ENCODE assay signal across 26 cellular contexts in genomic region chr12:51598156-51598555, GRCh38. TPM values are rescaled to one million over a fixed set of nuclear protein-coding genes. Genes with fewer than 3 reads are reported as not detected.
DNase-seq lines count a peak whose midpoint lies in the region; ATAC-seq, FAIRE-seq and TF ChIP-seq lines count a peak whose summit lies in the region.
"Had no signal": no experiment of that assay in that cellular context is flagged by ENCODE, and none has a peak within 500 bp of the region (broad histone marks: within the 10 kb centered on the region; RNA-seq: fewer than 3 reads in every experiment).

No MANE protein-coding gene starts in this region.

- H3K9me3 Mint-ChIP-seq in activated CD4-positive, alpha-beta T cell treated with anti-CD3 and anti-CD28 coated beads, Interleukin-2, amount 10 ng/mL, durations not matched to agents 7 days and 5 days = no peaks in the 10 kb centered on the region
- H3K9me3 Mint-ChIP-seq in activated CD8-positive, alpha-beta memory T cell treated with anti-CD3 and anti-CD28 coated beads, Interleukin-2, amount 10 ng/mL, durations not matched to agents 7 days and 5 days (ENCODE audit: low read depth) = no peaks in the 10 kb centered on the region
- H3K9me3 Mint-ChIP-seq: CD4-positive, alpha-beta memory T cell; CD8-positive, alpha-beta memory T cell had no signal

- peak; percentile 81 for FAIRE-seq in H54 (lab: Jason Lieb, UNC)
- FAIRE-seq: A204.1, G401.6, GM12891, GM19239 had no signal

- TF ChIP-seq RAD21 in Ishikawa (IDR thresholded peaks at IDR 0.05; ENCODE audit: low read depth) = no peak

- no peak for TF ChIP-seq EP300 in Ishikawa (IDR thresholded peaks at IDR 0.05; ENCODE audit: borderline replicate concordance)

- H3K27ac Mint-ChIP-seq in activated CD4-positive, alpha-beta T cell treated with anti-CD3 and anti-CD28 coated beads, Interleukin-2, amount 10 ng/mL, durations not matched to agents 7 days and 5 days = no peak overlapping the region
- H3K27ac Mint-ChIP-seq in activated CD8-positive, alpha-beta memory T cell treated with anti-CD3 and anti-CD28 coated beads, Interleukin-2, amount 10 ng/mL, durations not matched to agents 7 days and 5 days = no peak overlapping the region
- H3K27ac Mint-ChIP-seq: CD14-positive monocyte; CD4-positive, alpha-beta memory T cell; CD4-positive, CD25-positive, alpha-beta regulatory T cell; CD8-positive, alpha-beta memory T cell had no signal

- TF ChIP-seq POLR2A in H54 (IDR thresholded peaks at IDR 0.05; ENCODE audit: low read depth, low read length) = no peak

- in situ Hi-C loops in G401 (cut with HindIII; ENCODE audit: low sequenced_read_pairs) = no loop called here

- H3K4me3 Mint-ChIP-seq in activated CD4-positive, alpha-beta T cell treated with anti-CD3 and anti-CD28 coated beads, Interleukin-2, amount 10 ng/mL, durations not matched to agents 7 days and 5 days = no peak overlapping the region
- no peak overlapping the region for H3K4me3 Mint-ChIP-seq in activated CD8-positive, alpha-beta memory T cell treated with anti-CD3 and anti-CD28 coated beads, Interleukin-2, amount 10 ng/mL, durations not matched to agents 7 days and 5 days
- H3K4me3 Mint-ChIP-seq: CD4-positive, alpha-beta memory T cell; CD4-positive, CD25-positive, alpha-beta regulatory T cell; CD8-positive, alpha-beta memory T cell had no signal

- POLR2A ChIA-PET in activated CD4-positive, alpha-beta T cell treated with anti-CD3 and anti-CD28 coated beads, Interleukin-2, amount 10 ng/mL, durations not matched to agents 7 days and 5 days (lab: Charles Lee) = no interaction called here

- H3K4me1 Mint-ChIP-seq in activated CD4-positive, alpha-beta T cell treated with anti-CD3 and anti-CD28 coated beads, Interleukin-2, amount 10 ng/mL, durations not matched to agents 7 days and 5 days = no peaks in the 10 kb centered on the region
- no peaks in the 10 kb centered on the region for H3K4me1 Mint-ChIP-seq in activated CD8-positive, alpha-beta memory T cell treated with anti-CD3 and anti-CD28 coated beads, Interleukin-2, amount 10 ng/mL, durations not matched to agents 7 days and 5 days
- H3K4me1 Mint-ChIP-seq: CD14-positive monocyte; CD8-positive, alpha-beta memory T cell had no signal

- no peak for ATAC-seq in activated CD8-positive, alpha-beta memory T cell treated with anti-CD3 and anti-CD28 coated beads, Interleukin-2, amount 10 ng/mL, durations not matched to agents 7 days and 5 days

- H3K27me3 Mint-ChIP-seq in activated CD4-positive, alpha-beta T cell treated with anti-CD3 and anti-CD28 coated beads, Interleukin-2, amount 10 ng/mL, durations not matched to agents 7 days and 5 days = peaks cover 57% of the 10 kb centered on the region
- peaks cover 54% of the 10 kb centered on the region for H3K27me3 Mint-ChIP-seq in activated CD8-positive, alpha-beta memory T cell treated with anti-CD3 and anti-CD28 coated beads, Interleukin-2, amount 10 ng/mL, durations not matched to agents 7 days and 5 days

- no peaks in the 10 kb centered on the region for H3K36me3 Mint-ChIP-seq in activated CD4-positive, alpha-beta T cell treated with anti-CD3 and anti-CD28 coated beads, Interleukin-2, amount 10 ng/mL, durations not matched to agents 7 days and 5 days (ENCODE audit: low read depth)
- H3K36me3 Mint-ChIP-seq in activated CD8-positive, alpha-beta memory T cell treated with anti-CD3 and anti-CD28 coated beads, Interleukin-2, amount 10 ng/mL, durations not matched to agents 7 days and 5 days = no peaks in the 10 kb centered on the region
- H3K36me3 Mint-ChIP-seq: CD14-positive monocyte; CD4-positive, alpha-beta memory T cell; CD4-positive, CD25-positive, alpha-beta regulatory T cell; CD8-positive, alpha-beta memory T cell had no signal

- peak; percentile 29 for DNase-seq in G401 (ENCODE audit: low spot score)
- DNase-seq in H54 (ENCODE audit: insufficient read length, low spot score) = no peak
- DNase-seq in activated CD4-positive, alpha-beta T cell treated with anti-CD3 and anti-CD28 coated beads, Interleukin-2, amount 10 ng/mL, durations not matched to agents 7 days and 5 days = no peak
- no peak for DNase-seq in activated CD4-positive, alpha-beta T cell treated with anti-CD3 and anti-CD28 coated beads for 1 hour
- DNase-seq in activated CD8-positive, alpha-beta memory T cell treated with anti-CD3 and anti-CD28 coated beads, Interleukin-2, amount 10 ng/mL, durations not matched to agents 7 days and 5 days = no peak
- DNase-seq: 8988T; ACHN; BE2C; C1 segment of cervical spinal cord; CD4-positive, alpha-beta memory T cell; CD4-positive, CD25-positive, alpha-beta regulatory T cell; CD8-positive, alpha-beta memory T cell; COR-L47; DMS 273 treated with DMSO at 0.1 percent for 48 hours; DMS153; DMS53; DMS79; DND-41; EL; GF-D8 had no signal

- CTCF ChIA-PET in activated CD4-positive, alpha-beta T cell treated with anti-CD3 and anti-CD28 coated beads, Interleukin-2, amount 10 ng/mL, durations not matched to agents 7 days and 5 days (lab: Charles Lee) = no interaction called here
- CTCF ChIA-PET in activated CD8-positive, alpha-beta memory T cell treated with anti-CD3 and anti-CD28 coated beads, Interleukin-2, amount 10 ng/mL, durations not matched to agents 7 days and 5 days (lab: Charles Lee) = no interaction called here

TF ChIP-seq in Ishikawa, 13 proteins besides CTCF, POLR2A, EP300 and RAD21:
- peak; percentile 47 for TF ChIP-seq REST (IDR thresholded peaks at IDR 0.05; ENCODE audit: low read depth)
- TF ChIP-seq YY1 (IDR thresholded peaks at IDR 0.05; ENCODE audit: low read depth) = no peak

RNA-seq across cellular contexts. Expression of gene SCN8A, which starts 7.1 kb away (rescaled TPM):
- total RNA-seq in G401 (2014; rRNA removed; shearing (Covaris generic)) = 1.2 and 5.4 TPM in 2 replicates
- total RNA-seq in activated CD4-positive, alpha-beta T cell treated with anti-CD3 and anti-CD28 coated beads, Interleukin-2, amount 10 ng/mL, durations not matched to agents 7 days and 5 days = under 1 TPM; 0.52 to 0.67 TPM
- 1 to 10 TPM; 1.3 to 2.3 TPM for total RNA-seq in activated CD8-positive, alpha-beta memory T cell treated with anti-CD3 and anti-CD28 coated beads, Interleukin-2, amount 10 ng/mL, durations not matched to agents 7 days and 5 days
